In the genomic region with DNA sequence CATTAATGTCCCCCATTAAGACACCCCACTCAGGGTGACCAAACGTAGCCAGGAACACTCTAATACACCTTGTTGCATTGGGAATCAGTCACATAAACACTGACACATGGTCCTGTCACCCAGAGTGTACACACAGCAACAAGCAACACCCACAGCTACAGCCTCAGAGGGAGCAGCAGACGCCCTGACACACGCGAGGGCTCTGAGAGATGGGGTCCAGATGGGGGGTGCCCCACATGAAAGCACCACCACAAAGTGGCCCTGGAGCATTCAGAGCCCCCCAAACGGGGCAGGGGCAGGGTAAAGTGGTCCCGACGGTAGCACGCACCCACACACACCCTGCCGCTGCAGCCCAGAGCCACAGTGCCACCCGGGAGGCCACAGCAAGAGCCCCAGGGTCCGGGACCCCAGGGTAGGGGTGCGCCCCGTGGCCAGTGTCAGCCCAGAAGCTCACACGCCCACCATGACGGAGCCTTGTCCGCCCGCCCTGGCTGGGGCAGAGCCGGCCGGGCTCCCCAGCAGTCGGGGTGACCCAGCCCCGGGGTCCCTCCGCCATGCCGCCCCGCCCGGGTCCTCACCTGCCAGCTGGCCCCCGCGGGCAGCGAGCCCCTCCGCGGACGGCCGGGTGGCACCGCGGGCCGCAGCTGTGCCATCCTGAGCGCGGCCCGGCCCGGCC, we compare ENCODE assay signal across 10 cellular contexts. TPM values are rescaled to one million over a fixed set of nuclear protein-coding genes. Genes with fewer than 3 reads are reported as not detected.
DNase-seq lines count a peak whose midpoint lies in the region; ATAC-seq and TF ChIP-seq lines count a peak whose summit lies in the region.
"Had no signal": no experiment of that assay in that cellular context is flagged by ENCODE, and none has a peak within 500 bp of the region (broad histone marks: within the 10 kb centered on the region; RNA-seq: fewer than 3 reads in every experiment).

No MANE protein-coding gene starts in this region.

- H3K79me2 ChIP-seq in GM23338 (replicated peaks; ENCODE audit: insufficient read depth) (no peaks in the 10 kb centered on the region), osteoblast (ENCODE audit: insufficient read depth, low read length) (no peaks in the 10 kb centered on the region)

- TF ChIP-seq CTCF in GM23338 (conservative IDR thresholded peaks at IDR 0.05; ENCODE audit: low read depth in 2 of 2) (no peak), RWPE2 (IDR thresholded peaks at IDR 0.05; ENCODE audit: poor library complexity, severe bottlenecking) (no peak), osteoblast (IDR thresholded peaks at IDR 0.05; ENCODE audit: extremely low read depth, low read depth, low read length) (no peak)

- H3K9me3 ChIP-seq in RWPE2 (ENCODE audit: severe bottlenecking) (no peaks in the 10 kb centered on the region), osteoblast (ENCODE audit: low read depth, low read length) (no peaks in the 10 kb centered on the region)
- H3K9me3 ChIP-seq: right atrium auricular region had no signal

- peaks cover 28% of the 10 kb centered on the region for H3K27me3 Mint-ChIP-seq in GM23338 (ENCODE audit: insufficient read depth, low read depth, poor library complexity)

- H4K20me1 ChIP-seq in GM23338 (replicated peaks; ENCODE audit: insufficient read depth) (no peaks in the 10 kb centered on the region; the same call in 1 of the 2 replicates), osteoblast (ENCODE audit: insufficient read depth, low read length) (no peaks in the 10 kb centered on the region)

- no peak overlapping the region for H3K27ac ChIP-seq in GM23338 (ENCODE audit: low read depth)
- H3K27ac ChIP-seq in RWPE2 (ENCODE audit: poor library complexity, severe bottlenecking), result no peak overlapping the region
- H3K27ac ChIP-seq in osteoblast (ENCODE audit: low read depth, low read length), result no peak overlapping the region
- H3K27ac ChIP-seq: right atrium auricular region had no signal

- DNase-seq in GM23338 (ENCODE audit: low spot score) (no peak), RWPE2 (ENCODE audit: low spot score) (no peak), osteoblast (ENCODE audit: insufficient read length, low spot score, missing footprints) (peak; percentile 88), amniotic stem cell (lab: John Stamatoyannopoulos, UW) (no peak), left lobe of liver (ENCODE audit: low spot score) (no peak), GDM1 (lab: John Stamatoyannopoulos, UW) (no peak), H4 (ENCODE audit: low spot score) (no peak)
- DNase-seq: NCI-H1694 had no signal

- peak overlapping the region; percentile 57 for H3K4me3 ChIP-seq in GM23338
- peak overlapping the region; percentile 43 for H3K4me3 ChIP-seq in RWPE2 (ENCODE audit: severe bottlenecking)
- H3K4me3 ChIP-seq in osteoblast (ENCODE audit: insufficient read depth, low read length), result no peak overlapping the region

- H3K27me3 ChIP-seq in GM23338 (ENCODE audit: insufficient read depth) (peaks cover 11% of the 10 kb centered on the region), RWPE2 (ENCODE audit: insufficient read depth, poor library complexity, severe bottlenecking) (no peaks in the 10 kb centered on the region), osteoblast (ENCODE audit: insufficient read depth, low read length) (peaks cover 34% of the 10 kb centered on the region)
- H3K27me3 ChIP-seq: right atrium auricular region had no signal

- H3K27ac Mint-ChIP-seq in GM23338, result no peak overlapping the region

- ATAC-seq in GM23338 (peak; percentile 13), RWPE2 (ENCODE audit: low read depth) (peak; percentile 10; the same call in 1 of the 3 replicates), esophagus mucosa (peak; percentile 31), left lobe of liver (no peak)

- peak overlapping the region; percentile 86 for H3K4me2 ChIP-seq in GM23338
- H3K4me2 ChIP-seq in osteoblast (ENCODE audit: insufficient read depth, low read length), result no peak overlapping the region

- no peaks in the 10 kb centered on the region for H3K36me3 ChIP-seq in GM23338 (ENCODE audit: insufficient read depth)
- no peaks in the 10 kb centered on the region for H3K36me3 ChIP-seq in RWPE2 (ENCODE audit: low read depth)
- H3K36me3 ChIP-seq in osteoblast (ENCODE audit: insufficient read depth, low read length), result no peaks in the 10 kb centered on the region
- H3K36me3 ChIP-seq: right atrium auricular region had no signal

- H3K9me3 Mint-ChIP-seq in GM23338, result no peaks in the 10 kb centered on the region

- H3K36me3 Mint-ChIP-seq in GM23338 (ENCODE audit: low read depth), result no peaks in the 10 kb centered on the region; the same call in 2 of the 3 replicates

- H3F3A ChIP-seq in GM23338 (replicated peaks; ENCODE audit: low read depth), result peaks cover 7% of the 10 kb centered on the region; the same call in 1 of the 2 replicates

- no peaks in the 10 kb centered on the region for H3K9me2 ChIP-seq in GM23338 (ENCODE audit: insufficient read depth)

- H2AFZ ChIP-seq in GM23338 (no peak overlapping the region), osteoblast (ENCODE audit: low read length) (no peak overlapping the region)

- H3K4me3 Mint-ChIP-seq in GM23338, result peak overlapping the region; percentile 72

- H3K4me1 ChIP-seq in GM23338 (ENCODE audit: insufficient read depth) (peaks cover 16% of the 10 kb centered on the region), RWPE2 (ENCODE audit: insufficient read depth, poor library complexity, severe bottlenecking) (peaks cover 2% of the 10 kb centered on the region), osteoblast (ENCODE audit: insufficient read depth, low read length) (no peaks in the 10 kb centered on the region)

- peaks cover 26% of the 10 kb centered on the region for H3K4me1 Mint-ChIP-seq in GM23338

TF ChIP-seq in GM23338, 12 proteins besides CTCF, POLR2A, EP300 and RAD21:
- TF ChIP-seq STAT1 (IDR thresholded peaks at IDR 0.05; ENCODE audit: unreplicated experiment), result no peak
- TF ChIP-seq, protein P1, sequence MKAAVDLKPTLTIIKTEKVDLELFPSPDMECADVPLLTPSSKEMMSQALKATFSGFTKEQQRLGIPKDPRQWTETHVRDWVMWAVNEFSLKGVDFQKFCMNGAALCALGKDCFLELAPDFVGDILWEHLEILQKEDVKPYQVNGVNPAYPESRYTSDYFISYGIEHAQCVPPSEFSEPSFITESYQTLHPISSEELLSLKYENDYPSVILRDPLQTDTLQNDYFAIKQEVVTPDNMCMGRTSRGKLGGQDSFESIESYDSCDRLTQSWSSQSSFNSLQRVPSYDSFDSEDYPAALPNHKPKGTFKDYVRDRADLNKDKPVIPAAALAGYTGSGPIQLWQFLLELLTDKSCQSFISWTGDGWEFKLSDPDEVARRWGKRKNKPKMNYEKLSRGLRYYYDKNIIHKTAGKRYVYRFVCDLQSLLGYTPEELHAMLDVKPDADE (IDR thresholded peaks at IDR 0.05), result no peak
- TF ChIP-seq POLR2AphosphoS5 (IDR thresholded peaks at IDR 0.05; ENCODE audit: low read depth), result no peak
- TF ChIP-seq, protein P2, sequence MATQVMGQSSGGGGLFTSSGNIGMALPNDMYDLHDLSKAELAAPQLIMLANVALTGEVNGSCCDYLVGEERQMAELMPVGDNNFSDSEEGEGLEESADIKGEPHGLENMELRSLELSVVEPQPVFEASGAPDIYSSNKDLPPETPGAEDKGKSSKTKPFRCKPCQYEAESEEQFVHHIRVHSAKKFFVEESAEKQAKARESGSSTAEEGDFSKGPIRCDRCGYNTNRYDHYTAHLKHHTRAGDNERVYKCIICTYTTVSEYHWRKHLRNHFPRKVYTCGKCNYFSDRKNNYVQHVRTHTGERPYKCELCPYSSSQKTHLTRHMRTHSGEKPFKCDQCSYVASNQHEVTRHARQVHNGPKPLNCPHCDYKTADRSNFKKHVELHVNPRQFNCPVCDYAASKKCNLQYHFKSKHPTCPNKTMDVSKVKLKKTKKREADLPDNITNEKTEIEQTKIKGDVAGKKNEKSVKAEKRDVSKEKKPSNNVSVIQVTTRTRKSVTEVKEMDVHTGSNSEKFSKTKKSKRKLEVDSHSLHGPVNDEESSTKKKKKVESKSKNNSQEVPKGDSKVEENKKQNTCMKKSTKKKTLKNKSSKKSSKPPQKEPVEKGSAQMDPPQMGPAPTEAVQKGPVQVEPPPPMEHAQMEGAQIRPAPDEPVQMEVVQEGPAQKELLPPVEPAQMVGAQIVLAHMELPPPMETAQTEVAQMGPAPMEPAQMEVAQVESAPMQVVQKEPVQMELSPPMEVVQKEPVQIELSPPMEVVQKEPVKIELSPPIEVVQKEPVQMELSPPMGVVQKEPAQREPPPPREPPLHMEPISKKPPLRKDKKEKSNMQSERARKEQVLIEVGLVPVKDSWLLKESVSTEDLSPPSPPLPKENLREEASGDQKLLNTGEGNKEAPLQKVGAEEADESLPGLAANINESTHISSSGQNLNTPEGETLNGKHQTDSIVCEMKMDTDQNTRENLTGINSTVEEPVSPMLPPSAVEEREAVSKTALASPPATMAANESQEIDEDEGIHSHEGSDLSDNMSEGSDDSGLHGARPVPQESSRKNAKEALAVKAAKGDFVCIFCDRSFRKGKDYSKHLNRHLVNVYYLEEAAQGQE (IDR thresholded peaks at IDR 0.05; ENCODE audit: unreplicated experiment), result no peak
- no peak for TF ChIP-seq ZNF331 (CRISPR knock-in tag; IDR thresholded peaks at IDR 0.05; ENCODE audit: low read depth)

RNA-seq across cellular contexts. Expression of a gene that starts 47.3 kb away (rescaled TPM):
- total RNA-seq in GM23338 (2014; rRNA removed; shearing (Covaris generic)), result 5.9 and 6.6 TPM in 2 replicates
- 4.3 and 5.0 TPM in 2 replicates for polyA plus RNA-seq in GM23338 (2016; fragmentation: Nextera tagmentation; extraction: Ambion mirVana)
- total RNA-seq in esophagus mucosa (3.0 TPM), osteoblast (under 0.01 and 0.29 TPM in 2 replicates), left lobe of liver (10.8 TPM)
- total RNA-seq in H4 (2014; rRNA removed; shearing (Covaris generic)), result 2.0 and 2.3 TPM in 2 replicates
